ENCODE assay signal across 18 cellular contexts in the genomic region with DNA sequence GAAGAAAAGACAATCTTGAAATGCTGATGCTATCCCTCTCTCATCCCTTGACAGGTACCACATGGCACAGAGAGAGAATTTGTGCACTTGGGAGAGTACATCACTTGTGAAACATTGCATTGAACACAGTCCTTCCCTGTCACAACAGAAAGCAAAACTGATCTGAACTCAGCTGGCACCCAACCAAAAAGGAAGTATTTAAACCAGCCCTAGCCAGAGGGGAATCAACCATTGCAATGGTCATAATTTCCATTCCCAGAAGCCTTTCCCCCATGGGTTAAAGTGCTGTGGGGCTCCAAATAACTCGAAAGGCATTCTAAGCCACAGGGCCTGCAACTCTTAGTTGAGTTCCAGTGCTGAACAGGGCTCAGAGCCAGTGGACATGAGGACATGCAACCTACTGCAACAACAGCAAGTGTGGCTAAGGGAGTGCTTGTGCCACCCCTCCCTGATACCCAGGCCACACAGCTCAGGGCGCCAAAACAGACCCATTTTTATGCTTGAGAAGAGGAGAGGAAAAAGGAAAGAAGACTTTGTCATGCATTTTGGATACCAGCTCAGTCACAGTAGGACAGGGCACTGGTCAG.
DNase-seq lines count a peak whose midpoint lies in the region; ATAC-seq and TF ChIP-seq lines count a peak whose summit lies in the region.
"Had no signal": no experiment of that assay in that cellular context is flagged by ENCODE, and none has a peak within 500 bp of the region (broad histone marks: within the 10 kb centered on the region; RNA-seq: fewer than 3 reads in every experiment).

No MANE protein-coding gene starts in this region.

- H3K4me3 Mint-ChIP-seq in stimulated activated naive CD8-positive, alpha-beta T cell treated with anti-CD3 and anti-CD28 coated beads, Interleukin-15, amount 100 ng/mL, for 72 hours, result no peak overlapping the region
- no peak overlapping the region for H3K4me3 Mint-ChIP-seq in mesothelial cell of epicardium
- H3K4me3 Mint-ChIP-seq: activated CD4-positive, alpha-beta T cell treated with anti-CD3 and anti-CD28 coated beads for 36 hours had no signal

- no peak for TF ChIP-seq EP300 in stomach (IDR thresholded peaks at IDR 0.05)

- no peaks in the 10 kb centered on the region for H3K27me3 ChIP-seq in stomach
- H3K27me3 ChIP-seq: uterus had no signal

- no peaks in the 10 kb centered on the region for H3K36me3 ChIP-seq in stomach
- H3K36me3 ChIP-seq: HAP-1, uterus had no signal

- no peak overlapping the region for H3K27ac Mint-ChIP-seq in stimulated activated naive CD8-positive, alpha-beta T cell treated with anti-CD3 and anti-CD28 coated beads, Interleukin-15, amount 100 ng/mL, for 72 hours
- no peak overlapping the region for H3K27ac Mint-ChIP-seq in mesothelial cell of epicardium
- H3K27ac Mint-ChIP-seq: activated CD4-positive, alpha-beta T cell treated with anti-CD3 and anti-CD28 coated beads for 36 hours had no signal

- intact Hi-C loops in stomach (cut with DNase I; ENCODE audit: low total_unique reads), result no loop called here

- H3K27me3 Mint-ChIP-seq in stimulated activated naive CD8-positive, alpha-beta T cell treated with anti-CD3 and anti-CD28 coated beads, Interleukin-15, amount 100 ng/mL, for 72 hours, result no peaks in the 10 kb centered on the region
- H3K27me3 Mint-ChIP-seq in mesothelial cell of epicardium (ENCODE audit: low read depth), result no peaks in the 10 kb centered on the region
- H3K27me3 Mint-ChIP-seq: activated CD4-positive, alpha-beta T cell treated with anti-CD3 and anti-CD28 coated beads for 36 hours had no signal

- DNase-seq in stimulated activated naive CD8-positive, alpha-beta T cell treated with anti-CD3 and anti-CD28 coated beads, Interleukin-15, amount 100 ng/mL, for 72 hours, result no peak
- DNase-seq in stimulated activated naive CD8-positive, alpha-beta T cell treated with anti-CD3 and anti-CD28 coated beads, Interleukin-15, Interleukin-2, amounts not matched to agents 100 U/mL and 50 U/mL, for 24 hours, result no peak
- DNase-seq in NOMO-1 treated with dmso at 0.1 percent for 144 hours (lab: John Stamatoyannopoulos, UW; ENCODE audit: unreplicated experiment) (peak; percentile 12), epithelial cell of esophagus (ENCODE audit: low read depth) (peak; percentile 27), stomach (no peak), cerebellar cortex (ENCODE audit: low spot score) (no peak), mesothelial cell of epicardium (ENCODE audit: low spot score in 2 of 2, unreplicated experiment in 2 of 2) (no peak)
- DNase-seq in stimulated activated CD4-positive, alpha-beta T cell treated with anti-CD3 and anti-CD28 coated beads, Interleukin-15, amount 100 ng/mL, for 24 hours, result no peak
- DNase-seq: activated CD4-positive, alpha-beta T cell treated with anti-CD3 and anti-CD28 coated beads for 36 hours; activated CD8-positive, alpha-beta memory T cell treated with anti-CD3 and anti-CD28 coated beads, Interleukin-2, amount 50 U/mL, for 4 hours; mesendoderm; NCI-H2081 treated with DMSO at 0.1 percent for 48 hours; NCI-H526 treated with DMSO at 0.1 percent for 48 hours; stimulated activated CD4-positive, alpha-beta T cell treated with anti-CD3 and anti-CD28 coated beads, Interleukin-12 subunit alpha, Interleukin-12 subunit beta, amount 100 ng/mL, for 4 hours; T-helper 2 cell; uterus had no signal

- H3K9me3 ChIP-seq in stomach, result peaks cover 0 to 5% (median 4%) of the 10 kb centered on the region in 4 donors
- H3K9me3 ChIP-seq: uterus had no signal

- peak; percentile 15 for ATAC-seq in stimulated activated naive CD8-positive, alpha-beta T cell treated with anti-CD3 and anti-CD28 coated beads, Interleukin-15, amount 100 ng/mL, for 72 hours
- ATAC-seq in stimulated activated naive CD8-positive, alpha-beta T cell treated with anti-CD3 and anti-CD28 coated beads, Interleukin-15, Interleukin-2, amounts not matched to agents 100 U/mL and 50 U/mL, for 24 hours, result no peak
- ATAC-seq: activated CD4-positive, alpha-beta T cell treated with anti-CD3 and anti-CD28 coated beads for 36 hours had no signal

- no peaks in the 10 kb centered on the region for H3K36me3 Mint-ChIP-seq in mesothelial cell of epicardium

- no peak overlapping the region for H3K27ac ChIP-seq in stomach
- H3K27ac ChIP-seq: coronary artery, uterus had no signal

- TF ChIP-seq POLR2A in stomach (IDR thresholded peaks at IDR 0.05), result no peak

- WGBS in stomach, 5 donors, result 34 to 54% (median 45%) methylated on average over 2 of the region's 2 CpGs

- no peaks in the 10 kb centered on the region for H3K4me1 ChIP-seq in stomach
- H3K4me1 ChIP-seq: uterus had no signal

- H3K4me1 Mint-ChIP-seq in stimulated activated naive CD8-positive, alpha-beta T cell treated with anti-CD3 and anti-CD28 coated beads, Interleukin-15, amount 100 ng/mL, for 72 hours, result no peaks in the 10 kb centered on the region
- no peaks in the 10 kb centered on the region for H3K4me1 Mint-ChIP-seq in mesothelial cell of epicardium
- H3K4me1 Mint-ChIP-seq: activated CD4-positive, alpha-beta T cell treated with anti-CD3 and anti-CD28 coated beads for 36 hours had no signal

- no peak for TF ChIP-seq CTCF in epithelial cell of esophagus (IDR thresholded peaks at IDR 0.05; ENCODE audit: insufficient read depth, low read depth, low read length, missing control alignments)
- TF ChIP-seq CTCF in stomach (IDR thresholded peaks at IDR 0.05), result no peak
- TF ChIP-seq CTCF in mesothelial cell of epicardium (IDR thresholded peaks at IDR 0.05; ENCODE audit: unreplicated experiment), result no peak

- peaks cover 7 to 23% of the 10 kb centered on the region in 2 donors for H3K9me3 Mint-ChIP-seq in stimulated activated naive CD8-positive, alpha-beta T cell treated with anti-CD3 and anti-CD28 coated beads, Interleukin-15, amount 100 ng/mL, for 72 hours
- peaks cover 9% of the 10 kb centered on the region for H3K9me3 Mint-ChIP-seq in mesothelial cell of epicardium

- H3K4me3 ChIP-seq in epithelial cell of esophagus (ENCODE audit: low read length), result no peak overlapping the region
- no peak overlapping the region for H3K4me3 ChIP-seq in stomach
- H3K4me3 ChIP-seq: coronary artery, HAP-1, uterus had no signal

Comparison
In these comparisons a context has a peak if more than half of its experiments do, and no peak if none do; other contexts are left out.
1. DNase-seq: peak in NOMO-1 treated with dmso at 0.1 percent for 144 hours (single experiment) and epithelial cell of esophagus (single experiment); none in stimulated activated naive CD8-positive, alpha-beta T cell treated with anti-CD3 and anti-CD28 coated beads, Interleukin-15, amount 100 ng/mL, for 72 hours (0 of 2), stimulated activated naive CD8-positive, alpha-beta T cell treated with anti-CD3 and anti-CD28 coated beads, Interleukin-15, Interleukin-2, amounts not matched to agents 100 U/mL and 50 U/mL, for 24 hours (single experiment), stomach (single experiment), cerebellar cortex (single experiment), stimulated activated CD4-positive, alpha-beta T cell treated with anti-CD3 and anti-CD28 coated beads, Interleukin-15, amount 100 ng/mL, for 24 hours (single experiment) and mesothelial cell of epicardium (0 of 2).